ENCODE assay signal across 16 cellular contexts in the genomic region with DNA sequence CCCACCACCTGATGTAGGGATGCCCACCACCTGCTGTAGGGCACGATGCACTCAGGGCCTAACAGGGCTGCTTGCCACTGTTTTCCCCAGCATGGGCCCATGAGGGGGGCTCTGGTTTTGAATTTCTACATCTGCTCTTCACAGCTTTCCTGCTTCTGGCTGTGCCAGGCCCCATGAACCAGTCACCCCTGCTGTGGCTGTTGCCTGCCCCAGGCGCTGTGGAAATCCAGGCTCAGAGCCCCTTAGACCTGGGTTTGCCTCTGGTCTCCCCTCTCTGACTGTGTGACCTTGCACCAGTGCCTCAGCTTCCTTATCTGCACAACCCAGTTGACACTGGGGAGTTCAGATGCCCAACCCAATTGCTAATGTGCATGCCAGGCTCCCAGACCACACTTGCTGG. TPM values are rescaled to one million over a fixed set of nuclear protein-coding genes. Genes with fewer than 3 reads are reported as not detected.
DNase-seq lines count a peak whose midpoint lies in the region; ATAC-seq, FAIRE-seq and TF ChIP-seq lines count a peak whose summit lies in the region.
"Had no signal": no experiment of that assay in that cellular context is flagged by ENCODE, and none has a peak within 500 bp of the region (broad histone marks: within the 10 kb centered on the region; RNA-seq: fewer than 3 reads in every experiment).

No MANE protein-coding gene starts in this region.

- H3K27me3 ChIP-seq in spleen (replicated peaks in 1 of 7) = peaks cover 0 to 93% (median 17%) of the 10 kb centered on the region in 7 donors

- H3K9me3 ChIP-seq in A549 (no peaks in the 10 kb centered on the region), kidney (ENCODE audit: control insufficient read depth in 1 of 2, low read length in 2 of 2) (no peaks in the 10 kb centered on the region), spleen (no peaks in the 10 kb centered on the region)

- no peak overlapping the region for H3K4me2 ChIP-seq in A549
- H3K4me2 ChIP-seq: GM23338 had no signal

- H3K36me3 ChIP-seq in kidney (ENCODE audit: control insufficient read depth in 1 of 2, insufficient read depth in 2 of 2, low read length in 2 of 2) (no peaks in the 10 kb centered on the region), spleen (no peaks in the 10 kb centered on the region)

- peak overlapping the region; percentile 98 to 99 for H3K27ac ChIP-seq in A549
- H3K27ac ChIP-seq in kidney (ENCODE audit: low read depth in 2 of 2, low read length in 2 of 2) = no peak overlapping the region
- no peak overlapping the region for H3K27ac ChIP-seq in spleen

- 96% methylated on average over 2 of the region's 2 CpGs for WGBS in A549 (ENCODE audit: missing lambda C conversion rate)
- WGBS in spleen, 5 donors = 83 to 100% (median 92%) methylated on average over 1 to 2 of the region's 2 CpGs

- TF ChIP-seq EP300 in A549 (IDR thresholded peaks at IDR 0.05) = no peak

- ATAC-seq in A549 (no peak), HG03095 (IDR thresholded peaks at IDR 0.05; ENCODE audit: unreplicated experiment) (no peak)
- ATAC-seq: GM23338 had no signal

- no peak for TF ChIP-seq CTCF in A549 (IDR thresholded peaks at IDR 0.05)
- no peak for TF ChIP-seq CTCF in kidney (IDR thresholded peaks at IDR 0.05; ENCODE audit: borderline replicate concordance, extremely low read depth, insufficient read depth)
- no peak for TF ChIP-seq CTCF in spleen (IDR thresholded peaks at IDR 0.05 in 8 of 11, conservative IDR thresholded peaks at IDR 0.05 in 3 of 11)
- no peak for TF ChIP-seq CTCF in GM10266 (IDR thresholded peaks at IDR 0.05; ENCODE audit: control insufficient read depth, insufficient read depth, low read depth, missing control alignments)

- POLR2A ChIA-PET in A549 (lab: Yijun Ruan, JAX) = no interaction called here

- H3K4me3 ChIP-seq in A549 = no peak overlapping the region
- H3K4me3 ChIP-seq in kidney (ENCODE audit: low read length in 2 of 2) = no peak overlapping the region
- H3K4me3 ChIP-seq in spleen = no peak overlapping the region
- H3K4me3 ChIP-seq: GM23338 had no signal

- TF ChIP-seq RAD21 in A549 (conservative IDR thresholded peaks at IDR 0.05 in 1 of 2, IDR thresholded peaks at IDR 0.05 in 1 of 2) = no peak

- no peak for TF ChIP-seq POLR2A in A549 (IDR thresholded peaks at IDR 0.05; ENCODE audit: low read length)
- TF ChIP-seq POLR2A in spleen (IDR thresholded peaks at IDR 0.05) = no peak

- DNase-seq in A549 (ENCODE audit: low read depth in 1 of 2, low spot score in 1 of 2) (no peak), kidney (peak; percentile 42), spleen (peak; percentile 41), GM10266 (ENCODE audit: extremely low spot score) (no peak), islet precursor cell (no peak)
- DNase-seq: AML-193; CD4-positive, alpha-beta memory T cell; DMS153; DMS79; GDM1; HCEC 1CT had no signal

- H3K4me1 ChIP-seq in A549 = peaks cover 48% of the 10 kb centered on the region
- peaks cover 3 to 7% of the 10 kb centered on the region in 2 donors for H3K4me1 ChIP-seq in kidney (ENCODE audit: control insufficient read depth in 1 of 2, insufficient read depth in 1 of 2, low read depth in 1 of 2, low read length in 2 of 2)
- H3K4me1 ChIP-seq in spleen = peaks cover 0 to 3% (median under 1%) of the 10 kb centered on the region in 6 donors

- intact Hi-C loops in kidney (cut with DNase I) = no loop called here
- intact Hi-C loops in spleen (cut with DNase I; ENCODE audit: low total_unique reads) = no loop called here

- CTCF ChIA-PET in A549 (lab: Yijun Ruan, JAX) = interaction anchor here (0.7 to 5.1 kb wide), 8 partner anchors 10 to 91 kb away, joined by 3 to 29 read pairs (median 11); no protein-coding TSS in a partner anchor

- FAIRE-seq in A549 (lab: Jason Lieb, UNC) (no peak), kidney (lab: Jason Lieb, UNC) (no peak)
- FAIRE-seq: A204.1, H54 had no signal

- no peak overlapping the region for H3K9ac ChIP-seq in kidney (ENCODE audit: low read length in 2 of 2)

TF ChIP-seq in A549, 52 proteins besides CTCF, POLR2A, EP300 and RAD21 (continues in another document):
- TF ChIP-seq, protein P1, sequence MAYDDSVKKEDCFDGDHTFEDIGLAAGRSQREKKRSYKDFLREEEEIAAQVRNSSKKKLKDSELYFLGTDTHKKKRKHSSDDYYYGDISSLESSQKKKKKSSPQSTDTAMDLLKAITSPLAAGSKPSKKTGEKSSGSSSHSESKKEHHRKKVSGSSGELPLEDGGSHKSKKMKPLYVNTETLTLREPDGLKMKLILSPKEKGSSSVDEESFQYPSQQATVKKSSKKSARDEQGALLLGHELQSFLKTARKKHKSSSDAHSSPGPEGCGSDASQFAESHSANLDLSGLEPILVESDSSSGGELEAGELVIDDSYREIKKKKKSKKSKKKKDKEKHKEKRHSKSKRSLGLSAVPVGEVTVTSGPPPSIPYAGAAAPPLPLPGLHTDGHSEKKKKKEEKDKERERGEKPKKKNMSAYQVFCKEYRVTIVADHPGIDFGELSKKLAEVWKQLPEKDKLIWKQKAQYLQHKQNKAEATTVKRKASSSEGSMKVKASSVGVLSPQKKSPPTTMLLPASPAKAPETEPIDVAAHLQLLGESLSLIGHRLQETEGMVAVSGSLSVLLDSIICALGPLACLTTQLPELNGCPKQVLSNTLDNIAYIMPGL (CRISPR knock-in tag; IDR thresholded peaks at IDR 0.05; ENCODE audit: borderline replicate concordance) = no peak
- TF ChIP-seq, protein P2, sequence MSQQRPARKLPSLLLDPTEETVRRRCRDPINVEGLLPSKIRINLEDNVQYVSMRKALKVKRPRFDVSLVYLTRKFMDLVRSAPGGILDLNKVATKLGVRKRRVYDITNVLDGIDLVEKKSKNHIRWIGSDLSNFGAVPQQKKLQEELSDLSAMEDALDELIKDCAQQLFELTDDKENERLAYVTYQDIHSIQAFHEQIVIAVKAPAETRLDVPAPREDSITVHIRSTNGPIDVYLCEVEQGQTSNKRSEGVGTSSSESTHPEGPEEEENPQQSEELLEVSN (IDR thresholded peaks at IDR 0.05; ENCODE audit: borderline replicate concordance, low read depth) = no peak
- TF ChIP-seq SMC3 (IDR thresholded peaks at IDR 0.05) (no peak), CBX8 (IDR thresholded peaks at IDR 0.05) (no peak), HOXA7 (CRISPR knock-in tag; IDR thresholded peaks at IDR 0.05) (no peak), SREBF2 (IDR thresholded peaks at IDR 0.05) (no peak), TP53 (CRISPR knock-in tag; IDR thresholded peaks at IDR 0.05) (no peak), TFCP2L1 (CRISPR knock-in tag; IDR thresholded peaks at IDR 0.05) (no peak), PHF8 (IDR thresholded peaks at IDR 0.05; ENCODE audit: borderline replicate concordance, low read depth) (no peak), ZSCAN20 (CRISPR knock-in tag; IDR thresholded peaks at IDR 0.05) (no peak), ESRRA (IDR thresholded peaks at IDR 0.05; ENCODE audit: borderline replicate concordance, low read length) (no peak), JUN (IDR thresholded peaks at IDR 0.05) (no peak), REST (IDR thresholded peaks at IDR 0.05) (no peak), HDAC2 (IDR thresholded peaks at IDR 0.05) (no peak), HOXB5 (CRISPR knock-in tag; IDR thresholded peaks at IDR 0.05) (no peak)
- TF ChIP-seq, protein P3, sequence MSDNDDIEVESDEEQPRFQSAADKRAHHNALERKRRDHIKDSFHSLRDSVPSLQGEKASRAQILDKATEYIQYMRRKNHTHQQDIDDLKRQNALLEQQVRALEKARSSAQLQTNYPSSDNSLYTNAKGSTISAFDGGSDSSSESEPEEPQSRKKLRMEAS (IDR thresholded peaks at IDR 0.05) = no peak
- TF ChIP-seq, protein P4, sequence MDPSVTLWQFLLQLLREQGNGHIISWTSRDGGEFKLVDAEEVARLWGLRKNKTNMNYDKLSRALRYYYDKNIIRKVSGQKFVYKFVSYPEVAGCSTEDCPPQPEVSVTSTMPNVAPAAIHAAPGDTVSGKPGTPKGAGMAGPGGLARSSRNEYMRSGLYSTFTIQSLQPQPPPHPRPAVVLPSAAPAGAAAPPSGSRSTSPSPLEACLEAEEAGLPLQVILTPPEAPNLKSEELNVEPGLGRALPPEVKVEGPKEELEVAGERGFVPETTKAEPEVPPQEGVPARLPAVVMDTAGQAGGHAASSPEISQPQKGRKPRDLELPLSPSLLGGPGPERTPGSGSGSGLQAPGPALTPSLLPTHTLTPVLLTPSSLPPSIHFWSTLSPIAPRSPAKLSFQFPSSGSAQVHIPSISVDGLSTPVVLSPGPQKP (IDR thresholded peaks at IDR 0.05; ENCODE audit: low read depth, low read length) = no peak

RNA-seq across cellular contexts. Expression of gene MLPH, which starts 6.1 kb away (rescaled TPM):
- polyA plus RNA-seq in A549 (2011; rRNA removed) (350 and 419 TPM in 2 replicates), A549 (2017; fragmentation: RNase III; extraction: RNeasy Plus Mini Kit Qiagen cat#74134 plus additional on column Dnase treatment) (184 to 219 TPM (median 218 TPM) in 3 replicates), kidney (ENCODE audit: insufficient read depth, low read depth, low replicate concordance) (4.6 TPM), spleen (1 to 10 TPM in 1 of 3 donors, under 1 TPM in 2; 0.09 to 1.4 (median 0.26) TPM)
- polyA plus RNA-seq in A549 (2012; cell fraction: cytosol; rRNA removed) = 231 and 238 TPM in 2 replicates
- polyA plus RNA-seq in A549 (2012; cell fraction: nucleus; rRNA removed) = 1,019 and 1,045 TPM in 2 replicates
- polyA minus RNA-seq in A549 (2011; rRNA and poly(A)+ RNA removed) = 288 and 355 TPM in 2 replicates
- total RNA-seq in kidney (9.6 TPM), spleen (1 to 10 TPM in 1 of 7 donors, under 1 TPM in 3, not detected in 3; 0.29 to 1.4 (median 0.52) TPM)
- total RNA-seq: CD4-positive, alpha-beta memory T cell had no signal
- polyA plus RNA-seq: CD14-positive monocyte; CD4-positive, alpha-beta memory T cell had no signal

Comparison
In these comparisons a context has a peak if more than half of its experiments do, and no peak if none do; other contexts are left out.
1. DNase-seq: peak in kidney (single experiment) and spleen (single experiment); none in A549 (0 of 2), GM10266 (single experiment) and islet precursor cell (single experiment).
2. H3K27ac ChIP-seq: peak in A549 (2 of 2); none in kidney (0 of 2) and spleen (0 of 8).
3. RNA of gene MLPH, which starts 6.1 kb away (polyA plus RNA-seq): 184 to 1,045 TPM in A549; 4.6 TPM in kidney (single experiment) and 0.09 to 1.4 TPM in spleen; every median in the first group is over 10 times any median in the second.